ENCODE assay signal across 20 cellular contexts in genomic region chr6:70823651-70824050, GRCh38.
DNase-seq lines count a peak whose midpoint lies in the region; ATAC-seq and TF ChIP-seq lines count a peak whose summit lies in the region.
"Had no signal": no experiment of that assay in that cellular context is flagged by ENCODE, and none has a peak within 500 bp of the region (broad histone marks: within the 10 kb centered on the region; RNA-seq: fewer than 3 reads in every experiment).

No MANE protein-coding gene starts in this region.

- no peak overlapping the region for H3K27ac Mint-ChIP-seq in mesothelial cell of epicardium
- H3K27ac Mint-ChIP-seq: CD14-positive monocyte; T-helper 1 cell treated with Interleukin-12 subunit alpha and Interleukin-12 subunit beta and Interleukin-4 antibody, amounts not matched to agents 30 μg/mL and 1 μg/mL, for 36 hours had no signal

- H3K4me2 ChIP-seq in BLaER1 = peak overlapping the region; percentile 30
- H3K4me2 ChIP-seq in OCI-LY1 (ENCODE audit: low read length) = 0 out of 2 replicates have a peak overlapping the region, but pooled peaks have one; percentile 37
- H3K4me2 ChIP-seq: SK-N-SH had no signal

- H4K20me1 ChIP-seq in BLaER1 = no peaks in the 10 kb centered on the region
- H4K20me1 ChIP-seq in OCI-LY1 (ENCODE audit: insufficient read depth, low read length) = no peaks in the 10 kb centered on the region

- H3K9me3 ChIP-seq in BLaER1 = peaks cover 13% of the 10 kb centered on the region
- no peaks in the 10 kb centered on the region for H3K9me3 ChIP-seq in OCI-LY1 (ENCODE audit: low read length)
- H3K9me3 ChIP-seq: SK-N-SH had no signal

- peaks cover 5% of the 10 kb centered on the region for H3K36me3 Mint-ChIP-seq in mesothelial cell of epicardium

- H3K36me3 ChIP-seq in BLaER1 (peaks cover 11% of the 10 kb centered on the region), OCI-LY1 (ENCODE audit: insufficient read depth, low read length) (no peaks in the 10 kb centered on the region)

- ATAC-seq in GM18907 (IDR thresholded peaks at IDR 0.05; ENCODE audit: unreplicated experiment) (peak; percentile 62), HG02610 (IDR thresholded peaks at IDR 0.05; ENCODE audit: unreplicated experiment) (peak; percentile 76)
- ATAC-seq: Panc1, Right ventricle myocardium inferior had no signal

- H3K4me3 ChIP-seq in BLaER1 = no peak overlapping the region
- H3K4me3 ChIP-seq in OCI-LY1 (ENCODE audit: low read depth, low read length, poor library complexity, severe bottlenecking) = no peak overlapping the region

- TF ChIP-seq CTCF in OCI-LY1 (IDR thresholded peaks at IDR 0.05; ENCODE audit: low read length) (no peak), GM10248 (IDR thresholded peaks at IDR 0.05; ENCODE audit: control extremely low read depth, extremely low read depth, low read depth, missing control alignments) (no peak), mesothelial cell of epicardium (IDR thresholded peaks at IDR 0.05; ENCODE audit: unreplicated experiment) (no peak)

- CTCF ChIA-PET in GM10248 (lab: Yijun Ruan, JAX) = interaction anchor here (1.1 to 1.6 kb wide), 5 partner anchors 8 to 39 kb away, joined by 3 to 6 read pairs (median 3); no protein-coding TSS in a partner anchor

- H3K4me1 ChIP-seq in BLaER1 (peaks cover 10% of the 10 kb centered on the region), OCI-LY1 (ENCODE audit: insufficient read depth, low read length, severe bottlenecking) (peaks cover 16% of the 10 kb centered on the region)

- H3F3A ChIP-seq in OCI-LY1 (ENCODE audit: insufficient read depth, low read length) = no peaks in the 10 kb centered on the region

- DNase-seq in GM10248 (ENCODE audit: extremely low spot score) (no peak), mesothelial cell of epicardium (ENCODE audit: low spot score in 2 of 2, unreplicated experiment in 2 of 2) (no peak), A172 (ENCODE audit: low spot score) (no peak), NCI-H146 treated with DMSO at 0.1 percent for 48 hours (lab: John Stamatoyannopoulos, UW; ENCODE audit: unreplicated experiment) (no peak)
- DNase-seq: COR-L47, DMS153, H7, KG1, NCI-H1092 treated with DMSO at 0.1 percent for 48 hours, NCI-H1694 treated with DMSO at 0.1 percent for 48 hours, SK-N-SH had no signal

- H3K9me3 Mint-ChIP-seq in mesothelial cell of epicardium = peaks cover 8% of the 10 kb centered on the region

- H3K4me1 Mint-ChIP-seq in mesothelial cell of epicardium = peaks cover 9% of the 10 kb centered on the region
- H3K4me1 Mint-ChIP-seq: CD14-positive monocyte had no signal

- POLR2A ChIA-PET in GM10248 (lab: Yijun Ruan, JAX) = no interaction called here

- H3K79me2 ChIP-seq in OCI-LY1 (ENCODE audit: insufficient read depth, low read length) = no peaks in the 10 kb centered on the region

- H3K27me3 ChIP-seq in BLaER1 = no peaks in the 10 kb centered on the region
- no peaks in the 10 kb centered on the region for H3K27me3 ChIP-seq in OCI-LY1 (ENCODE audit: insufficient read depth, low read length)

- no peak overlapping the region for H2AFZ ChIP-seq in OCI-LY1 (ENCODE audit: low read length)

- no peak overlapping the region for H3K27ac ChIP-seq in BLaER1
- H3K27ac ChIP-seq in OCI-LY1 (ENCODE audit: low read depth, low read length, poor library complexity, severe bottlenecking) = peak overlapping the region; percentile 75
- H3K27ac ChIP-seq: 22Rv1 had no signal

- no peak overlapping the region for H3K4me3 Mint-ChIP-seq in mesothelial cell of epicardium
- H3K4me3 Mint-ChIP-seq: CD14-positive monocyte; T-helper 1 cell treated with Interleukin-12 subunit alpha and Interleukin-12 subunit beta and Interleukin-4 antibody, amounts not matched to agents 30 μg/mL and 1 μg/mL, for 36 hours had no signal

- H3K27me3 Mint-ChIP-seq in mesothelial cell of epicardium (ENCODE audit: low read depth) = no peaks in the 10 kb centered on the region

- H3K9ac ChIP-seq in BLaER1 (no peak overlapping the region), OCI-LY1 (ENCODE audit: low read length) (no peak overlapping the region)
- H3K9ac ChIP-seq: SK-N-SH had no signal

- no peaks in the 10 kb centered on the region for H3K9me2 ChIP-seq in OCI-LY1 (ENCODE audit: low read depth, low read length)
- H3K9me2 ChIP-seq: SK-N-SH had no signal
